ENCODE assay signal across 30 cellular contexts in the genomic region with DNA sequence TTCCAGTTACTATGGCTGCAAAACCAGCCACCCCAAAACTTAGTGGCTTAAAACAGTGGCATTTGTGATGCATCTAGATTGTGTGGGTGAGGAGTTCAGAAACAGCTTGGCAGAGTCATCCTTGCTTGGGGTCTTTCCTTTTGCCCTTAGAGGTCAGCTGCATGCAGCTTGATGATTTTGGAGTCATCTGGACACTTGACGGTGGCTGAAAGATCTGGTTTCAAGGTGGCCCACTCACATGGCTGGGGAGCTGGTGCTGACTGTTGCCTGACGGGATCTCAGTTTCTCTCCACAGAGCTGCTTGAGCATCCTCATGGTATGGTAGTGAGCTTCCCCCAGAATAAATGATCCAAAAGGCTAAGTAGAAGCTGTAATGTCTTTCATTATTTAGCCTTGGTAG.
"Had no signal": no experiment of that assay in that cellular context is flagged by ENCODE, and none has a peak within 500 bp of the region (broad histone marks: within the 10 kb centered on the region; RNA-seq: fewer than 3 reads in every experiment).

No MANE protein-coding gene starts in this region.

- H3K4me3 ChIP-seq: ovary, psoas muscle, right lobe of liver, sigmoid colon, stomach, suprapubic skin, testis, tibial artery, transverse colon, upper lobe of right lung, uterus had no signal

- H3K27ac ChIP-seq: neutrophil, ovary, parathyroid adenoma, psoas muscle, right lobe of liver, sigmoid colon, stomach, suprapubic skin, testis, tibial artery, transverse colon, upper lobe of right lung, uterus had no signal

- H3K4me3 Mint-ChIP-seq: naive B cell; naive thymus-derived CD8-positive, alpha-beta T cell; natural killer cell treated with Interleukin-12 subunit alpha and Interleukin-12 subunit beta and Interleukin-15 and Interleukin-18, amount 100 ng/mL, for 72 hours; nephron progenitor cell; neural crest cell; stimulated activated effector memory CD8-positive, alpha-beta T cell treated with anti-CD3 and anti-CD28 coated beads, Interleukin-12 subunit alpha, Interleukin-12 subunit beta, amount 100 ng/mL, for 72 hours; stimulated activated naive B cell treated with anti-CD40 and anti-IgM and Interleukin-4, amounts not matched to agents 10 μg/mL and 1 μg/mL and 100 μg/mL, for 72 hours; stimulated activated naive CD8-positive, alpha-beta T cell treated with anti-CD3 and anti-CD28 coated beads, Interleukin-15, Interleukin-2, amounts not matched to agents 100 ng/mL and 50 ng/mL, for 24 hours; type B pancreatic cell had no signal

- H3K27me3 Mint-ChIP-seq: naive B cell; natural killer cell treated with Interleukin-12 subunit alpha and Interleukin-12 subunit beta and Interleukin-15 and Interleukin-18, amount 100 ng/mL, for 72 hours; stimulated activated naive B cell treated with anti-CD40 and anti-IgM and Interleukin-4, amounts not matched to agents 10 μg/mL and 1 μg/mL and 100 μg/mL, for 72 hours; stimulated activated naive CD8-positive, alpha-beta T cell treated with anti-CD3 and anti-CD28 coated beads, Interleukin-15, Interleukin-2, amounts not matched to agents 100 ng/mL and 50 ng/mL, for 24 hours had no signal

- H3K4me1 Mint-ChIP-seq: naive B cell; naive thymus-derived CD8-positive, alpha-beta T cell; nephron progenitor cell; neural crest cell; stimulated activated effector memory CD8-positive, alpha-beta T cell treated with anti-CD3 and anti-CD28 coated beads, Interleukin-12 subunit alpha, Interleukin-12 subunit beta, amount 100 ng/mL, for 72 hours; stimulated activated naive B cell treated with anti-CD40 and anti-IgM and Interleukin-4, amounts not matched to agents 10 μg/mL and 1 μg/mL and 100 μg/mL, for 72 hours had no signal

- H3K36me3 Mint-ChIP-seq: naive B cell; natural killer cell treated with Interleukin-12 subunit alpha and Interleukin-12 subunit beta and Interleukin-15 and Interleukin-18, amount 100 ng/mL, for 72 hours; stimulated activated effector memory CD8-positive, alpha-beta T cell treated with anti-CD3 and anti-CD28 coated beads, Interleukin-12 subunit alpha, Interleukin-12 subunit beta, amount 100 ng/mL, for 72 hours; stimulated activated naive B cell treated with anti-CD40 and anti-IgM and Interleukin-4, amounts not matched to agents 10 μg/mL and 1 μg/mL and 100 μg/mL, for 72 hours; type B pancreatic cell had no signal

- DNase-seq: naive B cell; naive thymus-derived CD8-positive, alpha-beta T cell; nephron progenitor cell; nucleus accumbens; ovary; psoas muscle; right lobe of liver; sigmoid colon; small intestine; stimulated activated CD4-positive, alpha-beta T cell treated with anti-CD3 and anti-CD28 coated beads, Interleukin-15, amount 100 ng/mL, for 24 hours; stimulated activated CD4-positive, alpha-beta T cell treated with anti-CD3 and anti-CD28 coated beads, Interleukin-2, amount 100 ng/mL, for 24 hours; stimulated activated CD4-positive, alpha-beta T cell treated with anti-CD3 and anti-CD28 coated beads, Interleukin-2, amount 100 ng/mL, for 48 hours; stimulated activated CD4-positive, alpha-beta T cell treated with anti-CD3 and anti-CD28 coated beads, Interleukin-4, amount 100 ng/mL, for 24 hours; stimulated activated naive B cell treated with anti-CD40 and anti-IgM and Interleukin-4, amounts not matched to agents 10 μg/mL and 1 μg/mL and 100 μg/mL, for 72 hours; stimulated activated naive CD4-positive, alpha-beta T cell treated with Interleukin-2 at 50 U/mL for 16 hours; stomach; testis; tibial artery; transverse colon; upper lobe of right lung; uterus had no signal

- H3K27ac Mint-ChIP-seq: naive B cell; naive thymus-derived CD8-positive, alpha-beta T cell; natural killer cell treated with Interleukin-12 subunit alpha and Interleukin-12 subunit beta and Interleukin-15 and Interleukin-18, amount 100 ng/mL, for 72 hours; nephron progenitor cell; progenitor cell of endocrine pancreas; stimulated activated effector memory CD8-positive, alpha-beta T cell treated with anti-CD3 and anti-CD28 coated beads, Interleukin-12 subunit alpha, Interleukin-12 subunit beta, amount 100 ng/mL, for 72 hours; stimulated activated naive B cell treated with anti-CD40 and anti-IgM and Interleukin-4, amounts not matched to agents 10 μg/mL and 1 μg/mL and 100 μg/mL, for 72 hours; stimulated activated naive CD8-positive, alpha-beta T cell treated with anti-CD3 and anti-CD28 coated beads, Interleukin-15, Interleukin-2, amounts not matched to agents 100 ng/mL and 50 ng/mL, for 24 hours; type B pancreatic cell had no signal

- ATAC-seq: naive thymus-derived CD8-positive, alpha-beta T cell; natural killer cell treated with Interleukin-12 subunit alpha and Interleukin-12 subunit beta and Interleukin-15 and Interleukin-18, amount 100 ng/mL, for 72 hours; psoas muscle; right lobe of liver; stimulated activated effector memory CD8-positive, alpha-beta T cell treated with anti-CD3 and anti-CD28 coated beads, Interleukin-12 subunit alpha, Interleukin-12 subunit beta, amount 100 ng/mL, for 72 hours; stimulated activated naive B cell treated with anti-CD40 and anti-IgM and Interleukin-4, amounts not matched to agents 10 μg/mL and 1 μg/mL and 100 μg/mL, for 72 hours; upper lobe of right lung had no signal
